14 cellular contexts compared by ENCODE assay signal in the genomic region with DNA sequence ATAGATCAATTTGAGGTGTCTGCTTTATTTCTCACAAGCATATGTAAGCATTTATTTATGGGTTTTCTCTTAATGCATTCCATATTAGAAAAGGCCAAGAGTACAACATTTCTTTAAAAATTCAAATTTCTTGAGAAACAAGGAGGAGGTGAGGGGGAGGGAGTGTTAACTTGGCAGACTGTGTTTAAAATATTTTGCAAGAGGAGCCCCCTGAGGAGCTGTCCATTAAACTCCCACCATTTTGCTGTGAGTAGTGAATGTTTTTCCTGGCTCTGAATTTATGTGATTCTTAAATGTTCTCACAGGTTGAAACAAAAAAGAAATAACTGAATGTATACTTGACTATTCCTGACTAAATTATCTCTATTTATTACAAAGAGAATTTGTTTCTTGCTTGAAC.
DNase-seq lines count a peak whose midpoint lies in the region; ATAC-seq and TF ChIP-seq lines count a peak whose summit lies in the region.
"Had no signal": no experiment of that assay in that cellular context is flagged by ENCODE, and none has a peak within 500 bp of the region (broad histone marks: within the 10 kb centered on the region; RNA-seq: fewer than 3 reads in every experiment).

No MANE protein-coding gene starts in this region.

- no peak for TF ChIP-seq CTCF in A673 (conservative IDR thresholded peaks at IDR 0.05; ENCODE audit: low read depth, low read length)
- no peak for TF ChIP-seq CTCF in Loucy (conservative IDR thresholded peaks at IDR 0.05; ENCODE audit: low read length)
- no peak for TF ChIP-seq CTCF in fibroblast of the aortic adventitia (IDR thresholded peaks at IDR 0.05; ENCODE audit: insufficient read depth, low read length)

- CTCF ChIA-PET in A673 (lab: Charles Lee), result no interaction called here

- H3K36me3 ChIP-seq in A673 (ENCODE audit: insufficient read depth, low read length, poor library complexity, severe bottlenecking) (no peaks in the 10 kb centered on the region), Loucy (ENCODE audit: insufficient read depth, low read length) (no peaks in the 10 kb centered on the region)
- H3K36me3 ChIP-seq: HAP-1 had no signal

- no peak for ATAC-seq in HG03354 (IDR thresholded peaks at IDR 0.05; ENCODE audit: poor library complexity, severe bottlenecking, unreplicated experiment)
- no peak for ATAC-seq in GM18505 (IDR thresholded peaks at IDR 0.05; ENCODE audit: unreplicated experiment)

- H3K27ac ChIP-seq in A673 (ENCODE audit: low read depth, low read length, poor library complexity, severe bottlenecking), result peak overlapping the region; percentile 82

- H3K9me2 ChIP-seq in Loucy (replicated peaks; ENCODE audit: low read depth, low read length), result no peaks in the 10 kb centered on the region

- no peak for TF ChIP-seq POLR2A in GM18505 (IDR thresholded peaks at IDR 0.05; ENCODE audit: borderline replicate concordance, extremely low read depth, insufficient read depth, insufficient read length)

- POLR2A ChIA-PET in A673 (lab: Charles Lee; ENCODE audit: low non-redundant PET), result no interaction called here

- H3K9me3 ChIP-seq in A673 (ENCODE audit: low read depth, low read length, poor library complexity, severe bottlenecking) (no peaks in the 10 kb centered on the region), Loucy (ENCODE audit: insufficient read depth, low read depth, low read length) (no peaks in the 10 kb centered on the region)
- H3K9me3 ChIP-seq: Caco-2, HAP-1 had no signal

- H3K4me2 ChIP-seq in Loucy (ENCODE audit: low read depth, low read length, poor library complexity, severe bottlenecking), result peak overlapping the region; percentile 21

- peak; percentile 84 for DNase-seq in A673 (ENCODE audit: low spot score)
- DNase-seq in amniotic epithelial cell (ENCODE audit: low read depth), result peak; percentile 30
- peak; percentile 21 for DNase-seq in fibroblast of the aortic adventitia (ENCODE audit: low read depth)
- no peak for DNase-seq in superior temporal gyrus (ENCODE audit: extremely low spot score)
- no peak for DNase-seq in activated CD4-positive, alpha-beta T cell treated with anti-CD3 and anti-CD28 coated beads for 4 hours
- DNase-seq: Caco-2; NCI-H1930; NCI-H526 treated with DMSO at 0.1 percent for 48 hours; NK-92 treated with Interleukin-12 subunit alpha and Interleukin-12 subunit beta, amount 100 ng/mL, for 24 hours; OCI-M1 had no signal

- no TSS peak for BruUV-seq in A673 (replicated peaks; lab: Mats Ljungman, UMichigan)

- H3K27me3 ChIP-seq in A673 (replicated peaks; ENCODE audit: insufficient read depth, low read depth, low read length, poor library complexity) (no peaks in the 10 kb centered on the region), Loucy (ENCODE audit: insufficient read depth, low read length, poor library complexity, severe bottlenecking) (no peaks in the 10 kb centered on the region)

- no peaks in the 10 kb centered on the region for H3F3A ChIP-seq in Loucy (ENCODE audit: low read depth)

- intact Hi-C loops in A673 (cut with micrococcal nuclease; ENCODE audit: unreplicated experiment), result no loop called here

- H2AFZ ChIP-seq in Loucy (ENCODE audit: low read length), result peak overlapping the region; percentile 0; the same call in 1 of the 2 replicates

- H3K9ac ChIP-seq in Loucy (ENCODE audit: low read depth, low read length, poor library complexity, severe bottlenecking), result no peak overlapping the region

- H3K79me2 ChIP-seq in Loucy (ENCODE audit: insufficient read depth, low read length), result peaks cover 30% of the 10 kb centered on the region

- H4K20me1 ChIP-seq in Loucy (ENCODE audit: insufficient read depth, low read length, poor library complexity, severe bottlenecking), result no peaks in the 10 kb centered on the region

- peak overlapping the region; percentile 17 for H3K4me3 ChIP-seq in A673 (ENCODE audit: low read depth, low read length, poor library complexity, severe bottlenecking)
- H3K4me3 ChIP-seq in Loucy (ENCODE audit: low read length, poor library complexity, severe bottlenecking), result no peak overlapping the region
- H3K4me3 ChIP-seq in fibroblast of the aortic adventitia (ENCODE audit: low read depth, low read length), result no peak overlapping the region
- H3K4me3 ChIP-seq: HAP-1 had no signal

- H3K4me1 ChIP-seq in A673 (ENCODE audit: insufficient read depth, low read length, poor library complexity, severe bottlenecking) (peaks cover 25% of the 10 kb centered on the region), Loucy (ENCODE audit: insufficient read depth, low read length, poor library complexity, severe bottlenecking) (peaks cover 31% of the 10 kb centered on the region)
- H3K4me1 ChIP-seq: Caco-2 had no signal

Comparison
In these comparisons a context has a peak if more than half of its experiments do, and no peak if none do; other contexts are left out.
1. DNase-seq: peak in A673 (single experiment), amniotic epithelial cell (single experiment) and fibroblast of the aortic adventitia (single experiment); none in superior temporal gyrus (single experiment) and activated CD4-positive, alpha-beta T cell treated with anti-CD3 and anti-CD28 coated beads for 4 hours (0 of 2).